In the genomic region with DNA sequence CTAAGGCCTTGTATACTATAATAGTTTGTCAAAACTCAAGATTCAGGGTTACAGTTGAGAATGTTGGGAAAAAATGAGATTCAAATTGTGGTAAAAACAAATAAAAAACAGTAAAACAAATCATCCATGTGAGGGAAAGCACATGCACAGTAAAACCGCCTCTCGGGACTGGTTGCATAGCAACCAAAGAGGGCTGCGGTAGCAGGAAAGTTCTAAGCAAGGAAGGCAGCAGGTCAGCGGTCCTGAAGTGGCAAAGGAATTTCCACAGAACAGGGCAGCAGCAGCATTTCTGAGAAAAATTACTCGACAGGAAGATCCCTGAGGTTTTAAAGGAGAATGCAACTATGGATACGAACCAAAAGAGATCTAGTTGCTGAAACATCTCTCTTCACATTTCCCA, we compare ENCODE assay signal across 13 cellular contexts.
DNase-seq lines count a peak whose midpoint lies in the region; ATAC-seq and TF ChIP-seq lines count a peak whose summit lies in the region.
"Had no signal": no experiment of that assay in that cellular context is flagged by ENCODE, and none has a peak within 500 bp of the region (broad histone marks: within the 10 kb centered on the region; RNA-seq: fewer than 3 reads in every experiment).

No MANE protein-coding gene starts in this region.

- no peak overlapping the region for H2BK5ac ChIP-seq in H9 (ENCODE audit: insufficient read length, low read length)

- DNase-seq in AG09309 (ENCODE audit: low read depth) (peak; percentile 20), H9 (peak; percentile 33), endodermal cell (peak; percentile 64), lower lobe of right lung (peak; percentile 57), GM19240 (ENCODE audit: insufficient read length, low spot score) (no peak)
- DNase-seq in activated T-cell treated with anti-CD3 and anti-CD28 coated beads, Interleukin-2, amount 50 U/mL, for 4 hours = no peak
- no peak for DNase-seq in CD4-positive, alpha-beta memory T cell
- DNase-seq: activated CD8-positive, alpha-beta memory T cell treated with anti-CD3 and anti-CD28 coated beads, Interleukin-2, amount 50 U/mL, for 4 hours; amniotic stem cell; NCI-H187; small intestine had no signal

- H3K14ac ChIP-seq in H9 (ENCODE audit: insufficient read depth, low read length) = no peak overlapping the region

- ATAC-seq in lower lobe of right lung (peak; percentile 72 to 89), HG03432 (IDR thresholded peaks at IDR 0.05; ENCODE audit: unreplicated experiment) (no peak)
- ATAC-seq in activated T-cell treated with anti-CD3 and anti-CD28 coated beads, Interleukin-2, amount 50 U/mL, for 4 hours = no peak

- POLR2A ChIA-PET in CD4-positive, alpha-beta memory T cell (lab: Charles Lee; ENCODE audit: partially characterized antibody) = no interaction called here

- no peaks in the 10 kb centered on the region for H3K9me3 ChIP-seq in H9 (ENCODE audit: control insufficient read depth, low read depth, low read length)
- no peaks in the 10 kb centered on the region for H3K9me3 ChIP-seq in endodermal cell (ENCODE audit: control insufficient read depth, low read length)
- no peaks in the 10 kb centered on the region for H3K9me3 ChIP-seq in lower lobe of right lung
- no peaks in the 10 kb centered on the region for H3K9me3 ChIP-seq in CD4-positive, alpha-beta memory T cell (ENCODE audit: control insufficient read depth in 1 of 2, low read length in 2 of 2)

- H3K27ac Mint-ChIP-seq in H9 = no peak overlapping the region
- no peak overlapping the region for H3K27ac Mint-ChIP-seq in endodermal cell
- H3K27ac Mint-ChIP-seq in CD4-positive, alpha-beta memory T cell = no peak overlapping the region

- no peak overlapping the region for H2BK20ac ChIP-seq in H9 (ENCODE audit: low read depth, low read length, poor library complexity, severe bottlenecking)

- H3K27me3 Mint-ChIP-seq in H9 (ENCODE audit: low read depth) (no peaks in the 10 kb centered on the region), endodermal cell (ENCODE audit: insufficient read depth) (no peaks in the 10 kb centered on the region)
- peaks cover 5% of the 10 kb centered on the region for H3K27me3 Mint-ChIP-seq in activated T-cell treated with anti-CD3 and anti-CD28 coated beads, Interleukin-2, amount 50 U/mL, for 4 hours (ENCODE audit: low read depth)
- H3K27me3 Mint-ChIP-seq in CD4-positive, alpha-beta memory T cell = peaks cover 0 to 4% of the 10 kb centered on the region in 2 donors

- H3K18ac ChIP-seq in H9 (ENCODE audit: insufficient read length, low read depth, low read length) = no peak overlapping the region

- no peaks in the 10 kb centered on the region for H4K20me1 ChIP-seq in H9 (ENCODE audit: control insufficient read depth, insufficient read depth, insufficient read length)

- H3K9ac ChIP-seq in H9 (ENCODE audit: extremely low read depth, insufficient read length, low read length) (no peak overlapping the region), endodermal cell (ENCODE audit: extremely low read depth, low read length, poor library complexity, severe bottlenecking) (no peak overlapping the region)

- H3K4me1 ChIP-seq in H9 (ENCODE audit: insufficient read depth, low read length) (no peaks in the 10 kb centered on the region), endodermal cell (ENCODE audit: control insufficient read depth, insufficient read depth, low read length) (no peaks in the 10 kb centered on the region), lower lobe of right lung (no peaks in the 10 kb centered on the region)
- H3K4me1 ChIP-seq in CD4-positive, alpha-beta memory T cell (ENCODE audit: insufficient read depth, low read length) = no peaks in the 10 kb centered on the region

- H2BK15ac ChIP-seq in H9 (ENCODE audit: low read depth, low read length) = no peak overlapping the region

- H3K4me3 ChIP-seq in AG09309 (ENCODE audit: control insufficient read depth, low read depth, low read length) = no peak overlapping the region
- H3K4me3 ChIP-seq in endodermal cell (ENCODE audit: low read length) = no peak overlapping the region
- no peak overlapping the region for H3K4me3 ChIP-seq in lower lobe of right lung
- no peak overlapping the region for H3K4me3 ChIP-seq in CD4-positive, alpha-beta memory T cell (ENCODE audit: low read length in 2 of 2)

- no peak overlapping the region for H3T11ph ChIP-seq in H9 (ENCODE audit: low read length)

- intact Hi-C loops in lower lobe of right lung (cut with DNase I) = no loop called here
- intact Hi-C loops in CD4-positive, alpha-beta memory T cell (cut with micrococcal nuclease) = no loop called here

- TF ChIP-seq CTCF in AG09309 (IDR thresholded peaks at IDR 0.05; ENCODE audit: control insufficient read depth, insufficient read depth, low read depth, low read length, missing control alignments) (no peak), H9 (conservative IDR thresholded peaks at IDR 0.05) (no peak), endodermal cell (conservative IDR thresholded peaks at IDR 0.05) (no peak), lower lobe of right lung (IDR thresholded peaks at IDR 0.05) (no peak)

- no peaks in the 10 kb centered on the region for H3K9me3 Mint-ChIP-seq in H9
- H3K9me3 Mint-ChIP-seq in endodermal cell = no peaks in the 10 kb centered on the region
- H3K9me3 Mint-ChIP-seq in activated T-cell treated with anti-CD3 and anti-CD28 coated beads, Interleukin-2, amount 50 U/mL, for 4 hours = no peaks in the 10 kb centered on the region
- no peaks in the 10 kb centered on the region for H3K9me3 Mint-ChIP-seq in CD4-positive, alpha-beta memory T cell

- no peak overlapping the region for H3K23ac ChIP-seq in H9 (ENCODE audit: insufficient read length, low read depth, low read length)

- H3K56ac ChIP-seq in H9 (ENCODE audit: insufficient read length, low read depth, low read length) = no peak overlapping the region

- H3K4me2 ChIP-seq in H9 (ENCODE audit: insufficient read depth, insufficient read length, low read length) = no peak overlapping the region

- H3K36me3 Mint-ChIP-seq in H9 (ENCODE audit: insufficient read depth in 1 of 3, low read depth in 3 of 3) = no peaks in the 10 kb centered on the region
- H3K36me3 Mint-ChIP-seq in endodermal cell (ENCODE audit: low read depth) = no peaks in the 10 kb centered on the region
- H3K36me3 Mint-ChIP-seq in activated T-cell treated with anti-CD3 and anti-CD28 coated beads, Interleukin-2, amount 50 U/mL, for 4 hours (ENCODE audit: insufficient read depth) = no peaks in the 10 kb centered on the region
- no peaks in the 10 kb centered on the region for H3K36me3 Mint-ChIP-seq in CD4-positive, alpha-beta memory T cell

- no peak overlapping the region for H2BK120ac ChIP-seq in H9 (ENCODE audit: low read depth, low read length, poor library complexity, severe bottlenecking)

- no peak overlapping the region for H2AK5ac ChIP-seq in H9 (ENCODE audit: insufficient read length, low read length)

- H3K4me3 Mint-ChIP-seq in H9 (no peak overlapping the region), endodermal cell (no peak overlapping the region)
- H3K4me3 Mint-ChIP-seq in activated T-cell treated with anti-CD3 and anti-CD28 coated beads, Interleukin-2, amount 50 U/mL, for 4 hours = no peak overlapping the region
- no peak overlapping the region for H3K4me3 Mint-ChIP-seq in CD4-positive, alpha-beta memory T cell

- H3K27me3 ChIP-seq in H9 (ENCODE audit: insufficient read depth, low read length) (no peaks in the 10 kb centered on the region), endodermal cell (ENCODE audit: control insufficient read depth, insufficient read depth, low read length, poor library complexity, severe bottlenecking) (no peaks in the 10 kb centered on the region), lower lobe of right lung (ENCODE audit: low read depth) (no peaks in the 10 kb centered on the region)
- no peaks in the 10 kb centered on the region for H3K27me3 ChIP-seq in CD4-positive, alpha-beta memory T cell (ENCODE audit: insufficient read depth, low read length)

- H2BK12ac ChIP-seq in H9 (ENCODE audit: insufficient read length, low read depth, low read length) = no peak overlapping the region

- H3K4ac ChIP-seq in H9 (ENCODE audit: low read depth, low read length) = no peak overlapping the region

- H3K27ac ChIP-seq in H9 (ENCODE audit: insufficient read length, low read depth, low read length) (no peak overlapping the region), endodermal cell (ENCODE audit: low read depth, low read length) (no peak overlapping the region), lower lobe of right lung (no peak overlapping the region)
- H3K27ac ChIP-seq in CD4-positive, alpha-beta memory T cell (ENCODE audit: low read depth, low read length) = no peak overlapping the region
- H3K27ac ChIP-seq: C4-2B had no signal

- H4K5ac ChIP-seq in H9 (ENCODE audit: insufficient read length, low read depth, low read length) = no peak overlapping the region

- CTCF ChIA-PET in CD4-positive, alpha-beta memory T cell (lab: Charles Lee; ENCODE audit: partially characterized antibody) = interaction anchor here (1.0 kb wide), 1 partner anchor 13 kb away, joined by 3 read pairs; no protein-coding TSS in a partner anchor

- no CpG with 5 or more reads among the region's 6 CpGs for whole genome bisulfite sequencing in H9 (ENCODE audit: extremely low coverage, insufficient read length, low lambda C conversion rate)
- 37 to 65% methylated on average over 4 to 6 of the region's 6 CpGs for whole genome bisulfite sequencing in endodermal cell (ENCODE audit: insufficient coverage in 1 of 2, insufficient read length in 1 of 2), 2 experiments

- H4K91ac ChIP-seq in H9 (ENCODE audit: insufficient read length, low read depth, low read length) = no peak overlapping the region

- H3K4me1 Mint-ChIP-seq in H9 = peaks cover 4 to 6% of the 10 kb centered on the region in 2 experiments; a peak in 3 of 4 replicates
- no peaks in the 10 kb centered on the region for H3K4me1 Mint-ChIP-seq in endodermal cell
- no peaks in the 10 kb centered on the region for H3K4me1 Mint-ChIP-seq in activated T-cell treated with anti-CD3 and anti-CD28 coated beads, Interleukin-2, amount 50 U/mL, for 4 hours (ENCODE audit: low read depth)
- H3K4me1 Mint-ChIP-seq in CD4-positive, alpha-beta memory T cell = no peaks in the 10 kb centered on the region

- no peaks in the 10 kb centered on the region for H3K79me2 ChIP-seq in H9 (ENCODE audit: insufficient read depth, low read length)

- H3K36me3 ChIP-seq in endodermal cell (ENCODE audit: control insufficient read depth, insufficient read depth, low read length) = no peaks in the 10 kb centered on the region
- no peaks in the 10 kb centered on the region for H3K36me3 ChIP-seq in lower lobe of right lung
- no peaks in the 10 kb centered on the region for H3K36me3 ChIP-seq in CD4-positive, alpha-beta memory T cell (ENCODE audit: insufficient read depth, low read length)

- H2AFZ ChIP-seq in H9 (ENCODE audit: low read length) = no peak overlapping the region

- H4K8ac ChIP-seq in H9 (replicated peaks; ENCODE audit: insufficient read length, low read depth, low read length) = no peak overlapping the region

- H3K79me1 ChIP-seq in H9 (ENCODE audit: insufficient read depth, low read depth, low read length, poor library complexity, severe bottlenecking) = no peaks in the 10 kb centered on the region

- no peaks in the 10 kb centered on the region for H3K23me2 ChIP-seq in H9 (ENCODE audit: insufficient read length, low read depth, low read length, poor library complexity, severe bottlenecking)

Comparison
In these comparisons a context has a peak if more than half of its experiments do, and no peak if none do; other contexts are left out.
1. DNase-seq: peak in AG09309 (single experiment), H9 (single experiment), endodermal cell (single experiment) and lower lobe of right lung (single experiment); none in activated T-cell treated with anti-CD3 and anti-CD28 coated beads, Interleukin-2, amount 50 U/mL, for 4 hours (single experiment), GM19240 (single experiment) and CD4-positive, alpha-beta memory T cell (0 of 5).
2. ATAC-seq: peak in lower lobe of right lung (2 of 2); none in activated T-cell treated with anti-CD3 and anti-CD28 coated beads, Interleukin-2, amount 50 U/mL, for 4 hours (0 of 2) and HG03432 (single experiment).